In genomic region chr1:118008011-118008410, GRCh38 we compare ENCODE assay signal across 3 cellular contexts.
A peak's percentile ranks its signal among the peaks of the same experiment; 100 is the strongest.
TF ChIP-seq lines count a peak whose summit lies in the region.

No MANE protein-coding gene starts in this region.

TF ChIP-seq in HepG2, 621 proteins besides CTCF, POLR2A, EP300 and RAD21:
- TF ChIP-seq MAFF (IDR thresholded peaks at IDR 0.05; ENCODE audit: low read depth, low read length) (peak; percentile 81), CCAR2 (optimal IDR thresholded peaks at IDR 0.05; ENCODE audit: low read depth, low read length) (no peak), ZNF546 (CRISPR knock-in tag; conservative IDR thresholded peaks at IDR 0.05) (no peak), TCF7L2 (IDR thresholded peaks at IDR 0.05; ENCODE audit: low read depth, low read length) (no peak), KDM5A (IDR thresholded peaks at IDR 0.05; ENCODE audit: borderline replicate concordance, low read length) (no peak), MAFK (conservative IDR thresholded peaks at IDR 0.05 in 1 of 2, IDR thresholded peaks at IDR 0.05 in 1 of 2; ENCODE audit: low read length in 2 of 2) (peak; percentile 82 to 84), ZNF501 (CRISPR knock-in tag; IDR thresholded peaks at IDR 0.05) (no peak)
TF ChIP-seq in HepG2: peak in this region for 2.

TF ChIP-seq in A549, 52 proteins besides CTCF, POLR2A, EP300 and RAD21:
- TF ChIP-seq, protein P1, sequence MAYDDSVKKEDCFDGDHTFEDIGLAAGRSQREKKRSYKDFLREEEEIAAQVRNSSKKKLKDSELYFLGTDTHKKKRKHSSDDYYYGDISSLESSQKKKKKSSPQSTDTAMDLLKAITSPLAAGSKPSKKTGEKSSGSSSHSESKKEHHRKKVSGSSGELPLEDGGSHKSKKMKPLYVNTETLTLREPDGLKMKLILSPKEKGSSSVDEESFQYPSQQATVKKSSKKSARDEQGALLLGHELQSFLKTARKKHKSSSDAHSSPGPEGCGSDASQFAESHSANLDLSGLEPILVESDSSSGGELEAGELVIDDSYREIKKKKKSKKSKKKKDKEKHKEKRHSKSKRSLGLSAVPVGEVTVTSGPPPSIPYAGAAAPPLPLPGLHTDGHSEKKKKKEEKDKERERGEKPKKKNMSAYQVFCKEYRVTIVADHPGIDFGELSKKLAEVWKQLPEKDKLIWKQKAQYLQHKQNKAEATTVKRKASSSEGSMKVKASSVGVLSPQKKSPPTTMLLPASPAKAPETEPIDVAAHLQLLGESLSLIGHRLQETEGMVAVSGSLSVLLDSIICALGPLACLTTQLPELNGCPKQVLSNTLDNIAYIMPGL (CRISPR knock-in tag; IDR thresholded peaks at IDR 0.05; ENCODE audit: borderline replicate concordance), result no peak
- peak; percentile 13 for TF ChIP-seq MAFK (IDR thresholded peaks at IDR 0.05; ENCODE audit: partially characterized antibody)

TF ChIP-seq in K562, 482 proteins besides CTCF, POLR2A, EP300 and RAD21:
- peak; percentile 33; the same call in 1 of the 2 replicates for TF ChIP-seq ZNF316 (IDR thresholded peaks at IDR 0.05)
- no peak for TF ChIP-seq KAT2B (IDR thresholded peaks at IDR 0.05; ENCODE audit: low read depth, low read length)
- no peak for TF ChIP-seq RCOR1 (IDR thresholded peaks at IDR 0.05; ENCODE audit: borderline replicate concordance in 1 of 2, low read depth in 2 of 2, low read length in 2 of 2)
- TF ChIP-seq ATF7 (IDR thresholded peaks at IDR 0.05), result no peak
- TF ChIP-seq KLF16 (IDR thresholded peaks at IDR 0.05), result no peak
- TF ChIP-seq MTA3 (IDR thresholded peaks at IDR 0.05; ENCODE audit: borderline replicate concordance), result no peak
- TF ChIP-seq, protein P2, sequence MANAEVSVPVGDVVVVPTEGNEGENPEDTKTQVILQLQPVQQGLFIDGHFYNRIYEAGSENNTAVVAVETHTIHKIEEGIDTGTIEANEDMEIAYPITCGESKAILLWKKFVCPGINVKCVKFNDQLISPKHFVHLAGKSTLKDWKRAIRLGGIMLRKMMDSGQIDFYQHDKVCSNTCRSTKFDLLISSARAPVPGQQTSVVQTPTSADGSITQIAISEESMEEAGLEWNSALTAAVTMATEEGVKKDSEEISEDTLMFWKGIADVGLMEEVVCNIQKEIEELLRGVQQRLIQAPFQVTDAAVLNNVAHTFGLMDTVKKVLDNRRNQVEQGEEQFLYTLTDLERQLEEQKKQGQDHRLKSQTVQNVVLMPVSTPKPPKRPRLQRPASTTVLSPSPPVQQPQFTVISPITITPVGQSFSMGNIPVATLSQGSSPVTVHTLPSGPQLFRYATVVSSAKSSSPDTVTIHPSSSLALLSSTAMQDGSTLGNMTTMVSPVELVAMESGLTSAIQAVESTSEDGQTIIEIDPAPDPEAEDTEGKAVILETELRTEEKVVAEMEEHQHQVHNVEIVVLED (CRISPR knock-in tag; IDR thresholded peaks at IDR 0.05), result no peak
- TF ChIP-seq ZFPM2 (CRISPR knock-in tag; IDR thresholded peaks at IDR 0.05), result no peak
TF ChIP-seq in K562: peak in this region for 1.
